1 cellular context compared by ENCODE assay signal in genomic region chr16:68076560-68076959, GRCh38.
TF ChIP-seq lines count a peak whose summit lies in the region.

No MANE protein-coding gene starts in this region.

TF ChIP-seq in HepG2, 621 proteins besides CTCF, POLR2A, EP300 and RAD21 (continued from another document and continues in another):
- TF ChIP-seq ZNF142 (CRISPR knock-in tag; IDR thresholded peaks at IDR 0.05) (no peak), ZNF766 (CRISPR knock-in tag; IDR thresholded peaks at IDR 0.05; ENCODE audit: borderline replicate concordance) (no peak), MTF1 (CRISPR knock-in tag; IDR thresholded peaks at IDR 0.05) (no peak), ZNF687 (CRISPR knock-in tag; IDR thresholded peaks at IDR 0.05) (peak; percentile 74), NR2F1 (CRISPR knock-in tag; IDR thresholded peaks at IDR 0.05) (0 out of 4 replicates have a peak, but pooled peaks of 1 of the 2 experiments have one; percentile 24), PRDM10 (CRISPR knock-in tag; IDR thresholded peaks at IDR 0.05; ENCODE audit: low read depth) (no peak), HOXA3 (CRISPR knock-in tag; IDR thresholded peaks at IDR 0.05) (0 out of 2 replicates have a peak, but pooled peaks have one; percentile 26), ZNF280D (CRISPR knock-in tag; IDR thresholded peaks at IDR 0.05) (no peak), FIP1L1 (IDR thresholded peaks at IDR 0.05; ENCODE audit: borderline replicate concordance, insufficient read depth, low read depth, low read length) (no peak), ZBTB26 (CRISPR knock-in tag; IDR thresholded peaks at IDR 0.05; ENCODE audit: borderline replicate concordance) (no peak), NFATC3 (CRISPR knock-in tag; IDR thresholded peaks at IDR 0.05) (no peak), NR2F6 (IDR thresholded peaks at IDR 0.05) (peak; percentile 66), NR2F6 (CRISPR knock-in tag; IDR thresholded peaks at IDR 0.05) (peak; percentile 85), ZNF10 (CRISPR knock-in tag; IDR thresholded peaks at IDR 0.05; ENCODE audit: borderline replicate concordance, low read depth) (no peak), FOXJ3 (CRISPR knock-in tag; IDR thresholded peaks at IDR 0.05; ENCODE audit: borderline replicate concordance) (no peak), ZNF747 (CRISPR knock-in tag; IDR thresholded peaks at IDR 0.05; ENCODE audit: borderline replicate concordance) (no peak), FOSL1 (CRISPR knock-in tag; IDR thresholded peaks at IDR 0.05; ENCODE audit: borderline replicate concordance) (no peak), BHLHE40 (IDR thresholded peaks at IDR 0.05; ENCODE audit: low read length) (no peak), SIN3A (IDR thresholded peaks at IDR 0.05; ENCODE audit: borderline replicate concordance, low read depth, low read length) (no peak), ZBTB37 (CRISPR knock-in tag; IDR thresholded peaks at IDR 0.05) (no peak), ISL2 (CRISPR knock-in tag; IDR thresholded peaks at IDR 0.05) (no peak), SALL1 (CRISPR knock-in tag; IDR thresholded peaks at IDR 0.05) (0 out of 2 replicates have a peak, but pooled peaks have one; percentile 40), SALL2 (CRISPR knock-in tag; IDR thresholded peaks at IDR 0.05) (no peak), ZNF713 (CRISPR knock-in tag; IDR thresholded peaks at IDR 0.05) (no peak)
